In the genomic region with DNA sequence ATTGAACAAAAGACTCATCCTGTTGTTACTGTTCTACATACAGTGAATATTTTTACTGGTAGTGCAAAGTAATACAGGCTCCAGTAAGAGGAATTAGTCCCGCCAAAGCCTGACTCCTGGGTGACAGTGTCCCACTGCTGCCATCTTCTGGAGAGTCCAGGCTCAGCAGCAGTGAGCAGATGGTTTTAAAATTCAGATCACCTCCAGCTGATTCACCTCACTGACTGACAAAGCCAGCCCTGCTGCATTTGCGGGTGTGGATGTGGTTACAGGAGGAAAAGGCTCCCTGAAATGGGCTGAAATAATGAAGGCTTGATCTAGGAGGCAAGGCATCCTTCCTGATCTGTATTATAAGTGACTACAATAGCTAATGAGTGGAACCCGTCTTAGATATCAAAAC, we compare ENCODE assay signal across 8 cellular contexts. TPM values are rescaled to one million over a fixed set of nuclear protein-coding genes. Genes with fewer than 3 reads are reported as not detected.
A peak's percentile ranks its signal among the peaks of the same experiment; 100 is the strongest.
DNase-seq lines count a peak whose midpoint lies in the region; ATAC-seq, FAIRE-seq and TF ChIP-seq lines count a peak whose summit lies in the region.

No MANE protein-coding gene starts in this region.

- DNase-seq in AG10803 (ENCODE audit: low read depth) (peak; percentile 68), NCI-H82 treated with DMSO at 0.1 percent for 48 hours (lab: John Stamatoyannopoulos, UW; ENCODE audit: unreplicated experiment) (peak; percentile 86), mesothelial cell of epicardium (ENCODE audit: low spot score in 2 of 2, unreplicated experiment in 2 of 2) (peak; percentile 40 to 80)
- peak; percentile 74 for DNase-seq in activated CD8-positive, alpha-beta T cell treated with anti-CD3 and anti-CD28 coated beads, Interleukin-2, amount 10 ng/mL, durations not matched to agents 7 days and 5 days
- DNase-seq in stimulated activated CD8-positive, alpha-beta memory T cell treated with anti-CD3 and anti-CD28 coated beads, Interleukin-7, amount 100 ng/mL, for 48 hours (ENCODE audit: extremely low read depth in 1 of 2, low read depth in 1 of 2): peak; percentile 35 to 49

- H3K4me3 Mint-ChIP-seq in activated CD8-positive, alpha-beta T cell treated with anti-CD3 and anti-CD28 coated beads, Interleukin-2, amount 10 ng/mL, durations not matched to agents 7 days and 5 days: no peak overlapping the region
- H3K4me3 Mint-ChIP-seq in mesothelial cell of epicardium: no peak overlapping the region

- no peak overlapping the region for H3K27ac Mint-ChIP-seq in activated CD8-positive, alpha-beta T cell treated with anti-CD3 and anti-CD28 coated beads, Interleukin-2, amount 10 ng/mL, durations not matched to agents 7 days and 5 days
- H3K27ac Mint-ChIP-seq in mesothelial cell of epicardium: peak overlapping the region; percentile 24

- POLR2A ChIA-PET in activated CD8-positive, alpha-beta T cell treated with anti-CD3 and anti-CD28 coated beads, Interleukin-2, amount 10 ng/mL, durations not matched to agents 7 days and 5 days (lab: Charles Lee): no interaction called here

- peaks cover 5% of the 10 kb centered on the region for H3K4me1 Mint-ChIP-seq in activated CD8-positive, alpha-beta T cell treated with anti-CD3 and anti-CD28 coated beads, Interleukin-2, amount 10 ng/mL, durations not matched to agents 7 days and 5 days (ENCODE audit: low read depth)
- H3K4me1 Mint-ChIP-seq in mesothelial cell of epicardium: peaks cover 26% of the 10 kb centered on the region

- no peaks in the 10 kb centered on the region for H3K36me3 Mint-ChIP-seq in activated CD8-positive, alpha-beta T cell treated with anti-CD3 and anti-CD28 coated beads, Interleukin-2, amount 10 ng/mL, durations not matched to agents 7 days and 5 days (ENCODE audit: low read depth)
- H3K36me3 Mint-ChIP-seq in mesothelial cell of epicardium: no peaks in the 10 kb centered on the region

- ATAC-seq in GM18858 (IDR thresholded peaks at IDR 0.05; ENCODE audit: unreplicated experiment): peak; percentile 80
- ATAC-seq in HG03565 (IDR thresholded peaks at IDR 0.05; ENCODE audit: unreplicated experiment): peak; percentile 80
- peak; percentile 79 for ATAC-seq in activated CD8-positive, alpha-beta T cell treated with anti-CD3 and anti-CD28 coated beads, Interleukin-2, amount 10 ng/mL, durations not matched to agents 7 days and 5 days

- no peaks in the 10 kb centered on the region for H3K9me3 Mint-ChIP-seq in activated CD8-positive, alpha-beta T cell treated with anti-CD3 and anti-CD28 coated beads, Interleukin-2, amount 10 ng/mL, durations not matched to agents 7 days and 5 days (ENCODE audit: insufficient read depth)
- no peaks in the 10 kb centered on the region for H3K9me3 Mint-ChIP-seq in mesothelial cell of epicardium

- TF ChIP-seq CTCF in AG10803 (conservative IDR thresholded peaks at IDR 0.05; ENCODE audit: low read length) (peak; percentile 94), mesothelial cell of epicardium (IDR thresholded peaks at IDR 0.05; ENCODE audit: unreplicated experiment) (peak; percentile 58)

- no peak overlapping the region for H3K4me3 ChIP-seq in AG10803 (ENCODE audit: low read length)

- CTCF ChIA-PET in activated CD8-positive, alpha-beta T cell treated with anti-CD3 and anti-CD28 coated beads, Interleukin-2, amount 10 ng/mL, durations not matched to agents 7 days and 5 days (lab: Charles Lee): interaction anchor here (0.6 to 3.1 kb wide), 12 partner anchors 9 to 342 kb away, joined by 3 to 17 read pairs (median 6); no protein-coding TSS in a partner anchor

- peaks cover 19% of the 10 kb centered on the region for H3K27me3 Mint-ChIP-seq in activated CD8-positive, alpha-beta T cell treated with anti-CD3 and anti-CD28 coated beads, Interleukin-2, amount 10 ng/mL, durations not matched to agents 7 days and 5 days (ENCODE audit: low read depth)
- no peaks in the 10 kb centered on the region for H3K27me3 Mint-ChIP-seq in mesothelial cell of epicardium (ENCODE audit: low read depth)

- peak; percentile 39 for FAIRE-seq in endometrium (lab: Jason Lieb, UNC)

RNA-seq across cellular contexts. Expression of a gene that starts 18.3 kb away (rescaled TPM):
- total RNA-seq in activated CD8-positive, alpha-beta T cell treated with anti-CD3 and anti-CD28 coated beads, Interleukin-2, amount 10 ng/mL, durations not matched to agents 7 days and 5 days: under 1 TPM; 0.63 to 0.79 TPM
- total RNA-seq in mesothelial cell of epicardium: 0.27 to 0.38 TPM (median 0.29 TPM) in 3 replicates

RNA-seq across cellular contexts. Expression of a gene that starts 57.9 kb away (rescaled TPM):
- not detected for total RNA-seq in activated CD8-positive, alpha-beta T cell treated with anti-CD3 and anti-CD28 coated beads, Interleukin-2, amount 10 ng/mL, durations not matched to agents 7 days and 5 days
- total RNA-seq in mesothelial cell of epicardium: 0.57 to 0.60 TPM (median 0.60 TPM) in 3 replicates
